In genomic region chr5:126777257-126777973, GRCh38 we compare ENCODE assay signal across 8 cellular contexts. TPM values are rescaled to one million over a fixed set of nuclear protein-coding genes. Genes with fewer than 3 reads are reported as not detected.
A peak's percentile ranks its signal among the peaks of the same experiment; 100 is the strongest.
DNase-seq lines count a peak whose midpoint lies in the region; TF ChIP-seq lines count a peak whose summit lies in the region.

No MANE protein-coding gene starts in this region.

- no peaks in the 10 kb centered on the region for H3K9me3 Mint-ChIP-seq in endodermal cell

- H3K27me3 Mint-ChIP-seq in endodermal cell (ENCODE audit: insufficient read depth): no peaks in the 10 kb centered on the region

- peak overlapping the region; percentile 99 for H3K27ac Mint-ChIP-seq in endodermal cell

- H3K4me1 Mint-ChIP-seq in endodermal cell: peaks cover 15% of the 10 kb centered on the region

- H3K4me3 ChIP-seq in HAP-1 (peak overlapping the region; percentile 87), endodermal cell (ENCODE audit: low read length) (peak overlapping the region; percentile 87)

- TF ChIP-seq CTCF in endodermal cell (conservative IDR thresholded peaks at IDR 0.05): peak; percentile 49

- WGBS in endodermal cell (ENCODE audit: insufficient coverage in 1 of 2, insufficient read length in 1 of 2), 2 experiments: 0% methylated on average over 30 to 93 of the region's 93 CpGs

- H3K4me3 Mint-ChIP-seq in endodermal cell: peak overlapping the region; percentile 94

- peaks cover 18% of the 10 kb centered on the region for H3K36me3 Mint-ChIP-seq in endodermal cell (ENCODE audit: low read depth)

- H3K27ac ChIP-seq in endodermal cell (ENCODE audit: low read depth, low read length): peak overlapping the region; percentile 98

- H3K9me3 ChIP-seq in ES-I3 (ENCODE audit: control insufficient read depth, insufficient read depth, low read length) (no peaks in the 10 kb centered on the region), HAP-1 (no peaks in the 10 kb centered on the region), endodermal cell (ENCODE audit: control insufficient read depth, low read length) (peaks cover 9% of the 10 kb centered on the region)

- in situ Hi-C loops in HAP-1 (cut with MboI; ENCODE audit: low sequenced_read_pairs): loop anchor here (5.0 to 25.0 kb wide), 2 partner anchors 100 to 415 kb away; no protein-coding TSS in a partner anchor

- peak; percentile 25 to 53 for DNase-seq in HAP-1 (ENCODE audit: low spot score in 2 of 2)
- DNase-seq in NCI-H2196 (lab: John Stamatoyannopoulos, UW; ENCODE audit: unreplicated experiment): peak; percentile 20
- DNase-seq in activated CD8-positive, alpha-beta memory T cell treated with anti-CD3 and anti-CD28 coated beads, Interleukin-2, amount 50 U/mL, for 4 hours: peak; percentile 56
- peak; percentile 75 for DNase-seq in endodermal cell
- DNase-seq in midbrain (lab: John Stamatoyannopoulos, UW): peak; percentile 32
- peak; percentile 25 for DNase-seq in stimulated activated CD8-positive, alpha-beta memory T cell treated with anti-CD3 and anti-CD28 coated beads, Interleukin-15, amount 100 ng/mL, for 24 hours (ENCODE audit: low read depth)
- DNase-seq in dedifferentiated amniotic fluid mesenchymal stem cell (ENCODE audit: extremely low spot score): no peak

- no peaks in the 10 kb centered on the region for H3K36me3 ChIP-seq in ES-I3 (ENCODE audit: insufficient read depth, low read length)
- H3K36me3 ChIP-seq in HAP-1 (replicated peaks): peaks cover 10% of the 10 kb centered on the region
- H3K36me3 ChIP-seq in endodermal cell (ENCODE audit: control insufficient read depth, insufficient read depth, low read length): peaks cover 28% of the 10 kb centered on the region

- H3K9ac ChIP-seq in ES-I3 (ENCODE audit: low read depth, low read length) (peak overlapping the region; percentile 96), endodermal cell (ENCODE audit: extremely low read depth, low read length, poor library complexity, severe bottlenecking) (peak overlapping the region; percentile 97)

- no peaks in the 10 kb centered on the region for H3K4me1 ChIP-seq in ES-I3 (ENCODE audit: insufficient read depth, low read length)
- H3K4me1 ChIP-seq in HAP-1: peaks cover 12% of the 10 kb centered on the region
- H3K4me1 ChIP-seq in endodermal cell (ENCODE audit: control insufficient read depth, insufficient read depth, low read length): no peaks in the 10 kb centered on the region

- H3K27me3 ChIP-seq in HAP-1 (ENCODE audit: low read depth): no peaks in the 10 kb centered on the region
- H3K27me3 ChIP-seq in endodermal cell (ENCODE audit: control insufficient read depth, insufficient read depth, low read length, poor library complexity, severe bottlenecking): no peaks in the 10 kb centered on the region

RNA-seq across cellular contexts. Expression of gene LMNB1, which starts 0.5 kb away (rescaled TPM):
- total RNA-seq in endodermal cell: 100 to 1,000 TPM; 185 to 205 TPM
- polyA plus RNA-seq in endodermal cell (2013, experiment 1 of 2): 204 TPM
- 208 TPM for polyA plus RNA-seq in endodermal cell (2013, experiment 2 of 2)
